ENCODE assay signal across 1 cellular context in the genomic region with DNA sequence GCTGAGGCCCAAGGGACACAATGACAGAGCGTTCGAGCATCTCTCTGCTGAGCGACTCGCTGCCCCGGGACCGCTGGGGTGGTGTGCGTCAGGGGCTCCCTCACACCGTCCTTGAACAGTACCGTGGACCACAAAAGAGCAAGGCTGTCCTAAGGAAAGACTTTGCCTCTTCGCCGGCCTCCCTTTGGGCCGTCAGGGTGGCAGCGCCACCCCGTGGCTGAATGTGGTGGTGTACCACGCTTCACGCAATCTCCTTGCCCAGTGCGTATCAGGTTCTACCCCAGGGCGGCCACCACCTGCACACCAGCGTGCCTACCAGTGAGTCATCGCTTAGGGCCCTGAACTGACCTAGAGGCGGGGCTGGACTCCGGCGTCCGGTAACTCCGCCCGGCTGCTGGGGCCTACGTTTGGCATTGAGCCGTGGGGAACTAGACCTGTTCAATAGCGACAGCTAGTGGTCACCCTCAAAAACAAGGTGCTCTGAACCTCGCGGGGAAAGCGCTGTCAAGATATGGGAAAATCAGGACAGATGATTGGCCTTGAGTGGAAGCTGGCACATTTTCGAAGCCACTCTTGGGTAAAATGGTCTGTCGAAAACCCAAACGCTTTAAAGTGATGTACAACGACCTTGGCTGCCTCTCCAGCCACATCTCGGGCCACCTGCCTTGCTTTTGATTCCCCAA.
A peak's percentile ranks its signal among the peaks of the same experiment; 100 is the strongest.
TF ChIP-seq lines count a peak whose summit lies in the region.

No MANE protein-coding gene starts in this region.

TF ChIP-seq in HepG2, 621 proteins besides CTCF, POLR2A, EP300 and RAD21 (continued from another document and continues in another):
- TF ChIP-seq RFXANK (CRISPR knock-in tag; IDR thresholded peaks at IDR 0.05) (no peak), MTERF4 (CRISPR knock-in tag; IDR thresholded peaks at IDR 0.05) (no peak), ZNF567 (CRISPR knock-in tag; IDR thresholded peaks at IDR 0.05; ENCODE audit: borderline replicate concordance) (no peak; the same call in 1 of the 2 replicates), ZNF276 (CRISPR knock-in tag; IDR thresholded peaks at IDR 0.05; ENCODE audit: low read depth) (peak; percentile 68; the same call in 1 of the 2 replicates), POGZ (CRISPR knock-in tag; IDR thresholded peaks at IDR 0.05) (peak; percentile 90), AHR (CRISPR knock-in tag; IDR thresholded peaks at IDR 0.05) (peak; percentile 54; the same call in 1 of the 2 replicates), RBAK (CRISPR knock-in tag; IDR thresholded peaks at IDR 0.05) (no peak), MXD1 (CRISPR knock-in tag; IDR thresholded peaks at IDR 0.05) (no peak), NFE2L2 (IDR thresholded peaks at IDR 0.05; ENCODE audit: low read length) (no peak), ZNF432 (CRISPR knock-in tag; IDR thresholded peaks at IDR 0.05; ENCODE audit: borderline replicate concordance) (no peak), SYNCRIP (IDR thresholded peaks at IDR 0.05; ENCODE audit: insufficient read depth, low read depth, low read length) (no peak), ZNF672 (CRISPR knock-in tag; IDR thresholded peaks at IDR 0.05) (no peak), ZNF773 (CRISPR knock-in tag; IDR thresholded peaks at IDR 0.05; ENCODE audit: borderline replicate concordance) (no peak), ZNF563 (CRISPR knock-in tag; IDR thresholded peaks at IDR 0.05) (0 out of 2 replicates have a peak, but pooled peaks have one; percentile 48), ZBTB2 (CRISPR knock-in tag; IDR thresholded peaks at IDR 0.05; ENCODE audit: low read depth) (no peak), U2AF1 (optimal IDR thresholded peaks at IDR 0.05; ENCODE audit: low read depth, low read length) (no peak), TOE1 (CRISPR knock-in tag; IDR thresholded peaks at IDR 0.05) (no peak), NONO (IDR thresholded peaks at IDR 0.05) (no peak), NONO (CRISPR knock-in tag; conservative IDR thresholded peaks at IDR 0.05) (no peak), NFYB (CRISPR knock-in tag; IDR thresholded peaks at IDR 0.05) (no peak), MBD4 (IDR thresholded peaks at IDR 0.05; ENCODE audit: borderline replicate concordance, low read length) (no peak), ZNF839 (CRISPR knock-in tag; IDR thresholded peaks at IDR 0.05; ENCODE audit: borderline replicate concordance) (no peak), HIVEP1 (CRISPR knock-in tag; IDR thresholded peaks at IDR 0.05) (no peak), ZSCAN21 (CRISPR knock-in tag; IDR thresholded peaks at IDR 0.05; ENCODE audit: borderline replicate concordance) (peak; percentile 27; the same call in 1 of the 2 replicates), ATF7-NPFF (CRISPR knock-in tag; IDR thresholded peaks at IDR 0.05; ENCODE audit: low read depth) (no peak), TEAD2 (CRISPR knock-in tag; IDR thresholded peaks at IDR 0.05) (no peak), ZNF24 (IDR thresholded peaks at IDR 0.05) (no peak), ZBTB21 (CRISPR knock-in tag; IDR thresholded peaks at IDR 0.05) (no peak), ZNF546 (CRISPR knock-in tag; conservative IDR thresholded peaks at IDR 0.05) (no peak), ZFY (CRISPR knock-in tag; IDR thresholded peaks at IDR 0.05) (peak; percentile 77), ZFP62 (CRISPR knock-in tag; IDR thresholded peaks at IDR 0.05) (no peak), RXRB (CRISPR knock-in tag; IDR thresholded peaks at IDR 0.05; ENCODE audit: borderline replicate concordance) (peak; percentile 53; the same call in 1 of the 2 replicates), ZSCAN5A (CRISPR knock-in tag; IDR thresholded peaks at IDR 0.05; ENCODE audit: borderline replicate concordance) (0 out of 2 replicates have a peak, but pooled peaks have one; percentile 51), ZNF558 (CRISPR knock-in tag; IDR thresholded peaks at IDR 0.05; ENCODE audit: borderline replicate concordance) (no peak), SALL1 (CRISPR knock-in tag; IDR thresholded peaks at IDR 0.05) (peak; percentile 84), ZNF496 (CRISPR knock-in tag; IDR thresholded peaks at IDR 0.05; ENCODE audit: insufficient replicate concordance) (no peak), PATZ1 (CRISPR knock-in tag; IDR thresholded peaks at IDR 0.05) (0 out of 2 replicates have a peak, but pooled peaks have one; percentile 28), FOXK2 (IDR thresholded peaks at IDR 0.05) (no peak), HOXA7 (CRISPR knock-in tag; IDR thresholded peaks at IDR 0.05) (no peak), NKX3-1 (CRISPR knock-in tag; IDR thresholded peaks at IDR 0.05) (no peak), ZNF746 (CRISPR knock-in tag; IDR thresholded peaks at IDR 0.05) (no peak), ZNF570 (CRISPR knock-in tag; IDR thresholded peaks at IDR 0.05; ENCODE audit: borderline replicate concordance) (no peak), TFDP2 (CRISPR knock-in tag; IDR thresholded peaks at IDR 0.05) (peak; percentile 24; the same call in 1 of the 2 replicates)
- TF ChIP-seq, protein P1, sequence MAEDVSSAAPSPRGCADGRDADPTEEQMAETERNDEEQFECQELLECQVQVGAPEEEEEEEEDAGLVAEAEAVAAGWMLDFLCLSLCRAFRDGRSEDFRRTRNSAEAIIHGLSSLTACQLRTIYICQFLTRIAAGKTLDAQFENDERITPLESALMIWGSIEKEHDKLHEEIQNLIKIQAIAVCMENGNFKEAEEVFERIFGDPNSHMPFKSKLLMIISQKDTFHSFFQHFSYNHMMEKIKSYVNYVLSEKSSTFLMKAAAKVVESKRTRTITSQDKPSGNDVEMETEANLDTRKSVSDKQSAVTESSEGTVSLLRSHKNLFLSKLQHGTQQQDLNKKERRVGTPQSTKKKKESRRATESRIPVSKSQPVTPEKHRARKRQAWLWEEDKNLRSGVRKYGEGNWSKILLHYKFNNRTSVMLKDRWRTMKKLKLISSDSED (CRISPR knock-in tag; IDR thresholded peaks at IDR 0.05) = no peak
- TF ChIP-seq, protein P2, sequence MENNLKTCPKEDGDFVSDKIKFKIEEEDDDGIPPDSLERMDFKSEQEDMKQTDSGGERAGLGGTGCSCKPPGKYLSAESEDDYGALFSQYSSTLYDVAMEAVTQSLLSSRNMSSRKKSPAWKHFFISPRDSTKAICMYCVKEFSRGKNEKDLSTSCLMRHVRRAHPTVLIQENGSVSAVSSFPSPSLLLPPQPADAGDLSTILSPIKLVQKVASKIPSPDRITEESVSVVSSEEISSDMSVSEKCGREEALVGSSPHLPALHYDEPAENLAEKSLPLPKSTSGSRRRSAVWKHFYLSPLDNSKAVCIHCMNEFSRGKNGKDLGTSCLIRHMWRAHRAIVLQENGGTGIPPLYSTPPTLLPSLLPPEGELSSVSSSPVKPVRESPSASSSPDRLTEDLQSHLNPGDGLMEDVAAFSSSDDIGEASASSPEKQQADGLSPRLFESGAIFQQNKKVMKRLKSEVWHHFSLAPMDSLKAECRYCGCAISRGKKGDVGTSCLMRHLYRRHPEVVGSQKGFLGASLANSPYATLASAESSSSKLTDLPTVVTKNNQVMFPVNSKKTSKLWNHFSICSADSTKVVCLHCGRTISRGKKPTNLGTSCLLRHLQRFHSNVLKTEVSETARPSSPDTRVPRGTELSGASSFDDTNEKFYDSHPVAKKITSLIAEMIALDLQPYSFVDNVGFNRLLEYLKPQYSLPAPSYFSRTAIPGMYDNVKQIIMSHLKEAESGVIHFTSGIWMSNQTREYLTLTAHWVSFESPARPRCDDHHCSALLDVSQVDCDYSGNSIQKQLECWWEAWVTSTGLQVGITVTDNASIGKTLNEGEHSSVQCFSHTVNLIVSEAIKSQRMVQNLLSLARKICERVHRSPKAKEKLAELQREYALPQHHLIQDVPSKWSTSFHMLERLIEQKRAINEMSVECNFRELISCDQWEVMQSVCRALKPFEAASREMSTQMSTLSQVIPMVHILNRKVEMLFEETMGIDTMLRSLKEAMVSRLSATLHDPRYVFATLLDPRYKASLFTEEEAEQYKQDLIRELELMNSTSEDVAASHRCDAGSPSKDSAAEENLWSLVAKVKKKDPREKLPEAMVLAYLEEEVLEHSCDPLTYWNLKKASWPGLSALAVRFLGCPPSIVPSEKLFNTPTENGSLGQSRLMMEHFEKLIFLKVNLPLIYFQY (CRISPR knock-in tag; IDR thresholded peaks at IDR 0.05; ENCODE audit: borderline replicate concordance) = no peak
- TF ChIP-seq, protein P3, sequence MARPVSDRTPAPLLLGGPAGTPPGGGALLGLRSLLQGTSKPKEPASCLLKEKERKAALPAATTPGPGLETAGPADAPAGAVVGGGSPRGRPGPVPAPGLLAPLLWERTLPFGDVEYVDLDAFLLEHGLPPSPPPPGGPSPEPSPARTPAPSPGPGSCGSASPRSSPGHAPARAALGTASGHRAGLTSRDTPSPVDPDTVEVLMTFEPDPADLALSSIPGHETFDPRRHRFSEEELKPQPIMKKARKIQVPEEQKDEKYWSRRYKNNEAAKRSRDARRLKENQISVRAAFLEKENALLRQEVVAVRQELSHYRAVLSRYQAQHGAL (CRISPR knock-in tag; IDR thresholded peaks at IDR 0.05; ENCODE audit: not compliant biosample characterization) = no peak
- TF ChIP-seq, protein P4, sequence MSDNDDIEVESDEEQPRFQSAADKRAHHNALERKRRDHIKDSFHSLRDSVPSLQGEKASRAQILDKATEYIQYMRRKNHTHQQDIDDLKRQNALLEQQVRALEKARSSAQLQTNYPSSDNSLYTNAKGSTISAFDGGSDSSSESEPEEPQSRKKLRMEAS (IDR thresholded peaks at IDR 0.05) = peak; percentile 60
- TF ChIP-seq, protein P5, sequence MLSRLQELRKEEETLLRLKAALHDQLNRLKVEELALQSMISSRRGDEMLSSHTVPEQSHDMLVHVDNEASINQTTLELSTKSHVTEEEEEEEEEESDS (CRISPR knock-in tag; IDR thresholded peaks at IDR 0.05; ENCODE audit: borderline replicate concordance) = no peak
